In genomic region chrX:101409043-101409442, GRCh38 we compare ENCODE assay signal across 9 cellular contexts. TPM values are rescaled to one million over a fixed set of nuclear protein-coding genes. Genes with fewer than 3 reads are reported as not detected.
DNase-seq lines count a peak whose midpoint lies in the region; TF ChIP-seq lines count a peak whose summit lies in the region.
"Had no signal": no experiment of that assay in that cellular context is flagged by ENCODE, and none has a peak within 500 bp of the region (broad histone marks: within the 10 kb centered on the region; RNA-seq: fewer than 3 reads in every experiment).

No MANE protein-coding gene starts in this region.

- H3K27ac ChIP-seq in OCI-LY3 (ENCODE audit: low read length): peak overlapping the region; percentile 90

- no peaks in the 10 kb centered on the region for H3K27me3 ChIP-seq in OCI-LY3 (ENCODE audit: low read depth, low read length)

- no peaks in the 10 kb centered on the region for H3K27me3 Mint-ChIP-seq in osteocyte (ENCODE audit: unreplicated experiment)

- peak overlapping the region; percentile 84 for H3K4me3 Mint-ChIP-seq in osteocyte (ENCODE audit: unreplicated experiment)

- H3K4me1 ChIP-seq in OCI-LY3 (ENCODE audit: low read length): peaks cover 23% of the 10 kb centered on the region

- H3K9ac ChIP-seq in OCI-LY3 (ENCODE audit: low read length): peak overlapping the region; percentile 96

- H3K4me3 ChIP-seq in OCI-LY3 (ENCODE audit: low read length) (peak overlapping the region; percentile 99), epithelial cell of esophagus (ENCODE audit: low read length) (peak overlapping the region; percentile 77)

- H3K27ac Mint-ChIP-seq in osteocyte (ENCODE audit: unreplicated experiment): peak overlapping the region; percentile 99

- peaks cover 23% of the 10 kb centered on the region for H3K36me3 ChIP-seq in OCI-LY3 (replicated peaks; ENCODE audit: low read depth, low read length)

- H3K36me3 Mint-ChIP-seq in osteocyte (ENCODE audit: unreplicated experiment): peaks cover 4% of the 10 kb centered on the region

- peaks cover 83% of the 10 kb centered on the region for H3K79me2 ChIP-seq in OCI-LY3 (ENCODE audit: low read length)

- DNase-seq in EH (ENCODE audit: low read depth) (peak; percentile 20), epithelial cell of esophagus (ENCODE audit: low read depth) (no peak), osteocyte (ENCODE audit: extremely low spot score, unreplicated experiment) (no peak), T1000 (lab: John Stamatoyannopoulos, UW) (no peak), NCI-H774 (lab: John Stamatoyannopoulos, UW) (no peak), AML-193 (lab: John Stamatoyannopoulos, UW) (no peak)
- DNase-seq in activated effector memory CD4-positive, alpha-beta T cell treated with Interleukin-2 at 50 U/mL for 16 hours: no peak
- DNase-seq: stimulated activated CD8-positive, alpha-beta memory T cell treated with anti-CD3 and anti-CD28 coated beads, Interleukin-4, amount 100 ng/mL, for 48 hours had no signal

- H3K4me2 ChIP-seq in OCI-LY3 (ENCODE audit: low read length): peak overlapping the region; percentile 90

- TF ChIP-seq CTCF in OCI-LY3 (IDR thresholded peaks at IDR 0.05; ENCODE audit: low read depth, low read length) (no peak), epithelial cell of esophagus (IDR thresholded peaks at IDR 0.05; ENCODE audit: insufficient read depth, low read depth, low read length, missing control alignments) (no peak), osteocyte (IDR thresholded peaks at IDR 0.05) (no peak)

- H3K4me1 Mint-ChIP-seq in osteocyte (ENCODE audit: unreplicated experiment): peaks cover 25% of the 10 kb centered on the region

- H3K9me3 Mint-ChIP-seq in osteocyte (ENCODE audit: unreplicated experiment): peaks cover 1% of the 10 kb centered on the region

- H3K9me3 ChIP-seq in OCI-LY3 (ENCODE audit: insufficient read depth, low read length): no peaks in the 10 kb centered on the region

- no peak overlapping the region for H2AFZ ChIP-seq in OCI-LY3 (ENCODE audit: low read depth, low read length)

- peaks cover 25% of the 10 kb centered on the region; the same call in 1 of the 2 replicates for H4K20me1 ChIP-seq in OCI-LY3 (ENCODE audit: insufficient read depth, low read length)

RNA-seq across cellular contexts. Expression of gene HNRNPH2, which starts 1.0 kb away (rescaled TPM):
- 67.7 and 70.3 TPM in 2 replicates for total RNA-seq in osteocyte

RNA-seq across cellular contexts. Expression of gene GLA, which starts 1.3 kb away (rescaled TPM):
- 26.4 and 28.1 TPM in 2 replicates for total RNA-seq in osteocyte

RNA-seq across cellular contexts. Expression of gene RPL36A, which starts 18.2 kb away (rescaled TPM):
- 242 and 266 TPM in 2 replicates for total RNA-seq in osteocyte

RNA-seq across cellular contexts. Expression of gene BTK, which starts 23.1 kb away (rescaled TPM):
- total RNA-seq in osteocyte: not detected in 2 replicates
